1 cellular context compared by ENCODE assay signal in the genomic region with DNA sequence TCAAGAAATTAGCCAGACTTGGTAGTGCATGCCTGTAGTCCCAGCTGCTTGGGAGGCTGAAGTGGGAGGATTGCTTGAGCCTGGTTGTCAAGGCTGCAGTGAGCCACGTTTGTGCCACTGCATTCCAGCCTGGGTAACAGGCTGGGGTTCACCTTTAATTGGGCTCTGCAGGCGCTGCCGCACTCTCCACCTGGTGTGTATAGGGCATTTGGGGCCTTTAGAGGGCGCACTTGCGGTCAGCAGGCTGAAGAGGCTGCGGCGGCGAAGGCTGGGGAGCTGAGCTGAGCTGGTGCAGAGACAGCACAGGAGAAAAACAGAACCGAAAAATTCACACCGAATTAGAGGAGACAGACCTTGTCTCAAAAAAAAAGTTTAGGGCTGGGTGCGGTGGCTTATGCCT.
TF ChIP-seq lines count a peak whose summit lies in the region.

No MANE protein-coding gene starts in this region.

TF ChIP-seq in GM12878, 131 proteins besides CTCF, POLR2A, EP300 and RAD21 (continued from another document):
- TF ChIP-seq, protein P1, sequence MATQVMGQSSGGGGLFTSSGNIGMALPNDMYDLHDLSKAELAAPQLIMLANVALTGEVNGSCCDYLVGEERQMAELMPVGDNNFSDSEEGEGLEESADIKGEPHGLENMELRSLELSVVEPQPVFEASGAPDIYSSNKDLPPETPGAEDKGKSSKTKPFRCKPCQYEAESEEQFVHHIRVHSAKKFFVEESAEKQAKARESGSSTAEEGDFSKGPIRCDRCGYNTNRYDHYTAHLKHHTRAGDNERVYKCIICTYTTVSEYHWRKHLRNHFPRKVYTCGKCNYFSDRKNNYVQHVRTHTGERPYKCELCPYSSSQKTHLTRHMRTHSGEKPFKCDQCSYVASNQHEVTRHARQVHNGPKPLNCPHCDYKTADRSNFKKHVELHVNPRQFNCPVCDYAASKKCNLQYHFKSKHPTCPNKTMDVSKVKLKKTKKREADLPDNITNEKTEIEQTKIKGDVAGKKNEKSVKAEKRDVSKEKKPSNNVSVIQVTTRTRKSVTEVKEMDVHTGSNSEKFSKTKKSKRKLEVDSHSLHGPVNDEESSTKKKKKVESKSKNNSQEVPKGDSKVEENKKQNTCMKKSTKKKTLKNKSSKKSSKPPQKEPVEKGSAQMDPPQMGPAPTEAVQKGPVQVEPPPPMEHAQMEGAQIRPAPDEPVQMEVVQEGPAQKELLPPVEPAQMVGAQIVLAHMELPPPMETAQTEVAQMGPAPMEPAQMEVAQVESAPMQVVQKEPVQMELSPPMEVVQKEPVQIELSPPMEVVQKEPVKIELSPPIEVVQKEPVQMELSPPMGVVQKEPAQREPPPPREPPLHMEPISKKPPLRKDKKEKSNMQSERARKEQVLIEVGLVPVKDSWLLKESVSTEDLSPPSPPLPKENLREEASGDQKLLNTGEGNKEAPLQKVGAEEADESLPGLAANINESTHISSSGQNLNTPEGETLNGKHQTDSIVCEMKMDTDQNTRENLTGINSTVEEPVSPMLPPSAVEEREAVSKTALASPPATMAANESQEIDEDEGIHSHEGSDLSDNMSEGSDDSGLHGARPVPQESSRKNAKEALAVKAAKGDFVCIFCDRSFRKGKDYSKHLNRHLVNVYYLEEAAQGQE (IDR thresholded peaks at IDR 0.05; ENCODE audit: low read depth, low read length) = no peak
- TF ChIP-seq GABPA (IDR thresholded peaks at IDR 0.05; ENCODE audit: low read depth) (no peak), BCL11A (IDR thresholded peaks at IDR 0.05; ENCODE audit: low read depth, low read length) (no peak)
